In genomic region chr5:137340899-137341298, GRCh38 we compare ENCODE assay signal across 26 cellular contexts.
"Had no signal": no experiment of that assay in that cellular context is flagged by ENCODE, and none has a peak within 500 bp of the region (broad histone marks: within the 10 kb centered on the region; RNA-seq: fewer than 3 reads in every experiment).

No MANE protein-coding gene starts in this region.

- H3K27me3 ChIP-seq: ascending aorta had no signal

- DNase-seq: activated CD4-positive, alpha-beta T cell treated with anti-CD3 and anti-CD28 coated beads for 1 hour; activated CD4-positive, alpha-beta T cell treated with anti-CD3 and anti-CD28 coated beads, Interleukin-2, amount 10 ng/mL, durations not matched to agents 24 days and 14 days; activated CD4-positive, alpha-beta T cell treated with anti-CD3 and anti-CD28 coated beads, Interleukin-2, amount 50 U/mL, for 48 hours; activated CD8-positive, alpha-beta memory T cell treated with anti-CD3 and anti-CD28 coated beads, Interleukin-2, amount 10 ng/mL, durations not matched to agents 7 days and 5 days; activated effector memory CD4-positive, alpha-beta T cell treated with Interleukin-2 at 50 U/mL for 16 hours; activated naive CD4-positive, alpha-beta T cell treated with Interleukin-2 at 50 U/mL for 16 hours; activated naive CD8-positive, alpha-beta T cell treated with anti-CD3 and anti-CD28 coated beads, Interleukin-2, amount 50 U/mL, for 24 hours; activated T-cell treated with anti-CD3 and anti-CD28 coated beads, Interleukin-2, amount 50 U/mL, for 24 hours; amniotic stem cell; cerebellar nuclear complex; Karpas-422; NCI-H1105 treated with DMSO at 0.1 percent for 48 hours; NCI-H146; NCI-H187 treated with DMSO at 0.1 percent for 48 hours; NCI-H2081 treated with DMSO at 0.1 percent for 48 hours; NCI-H2171 treated with DMSO at 0.1 percent for 48 hours; NCI-H226; NCI-H526 treated with DMSO at 0.1 percent for 48 hours; NCI-H82; T-cell; T-helper 2 cell had no signal

- H3K27ac ChIP-seq: ascending aorta, SK-N-MC had no signal

- H3K4me3 ChIP-seq: ascending aorta, K562, SK-N-MC had no signal

- ATAC-seq: activated CD8-positive, alpha-beta memory T cell treated with anti-CD3 and anti-CD28 coated beads, Interleukin-2, amount 10 ng/mL, durations not matched to agents 7 days and 5 days; activated naive CD4-positive, alpha-beta T cell treated with anti-CD3 and anti-CD28 coated beads, Interleukin-2, amount 50 U/mL, for 72 hours; activated naive CD8-positive, alpha-beta T cell treated with anti-CD3 and anti-CD28 coated beads, Interleukin-2, amount 50 U/mL, for 24 hours; K562; T-cell; WTC11 had no signal
